ENCODE assay signal across 10 cellular contexts in genomic region chr3:195095035-195095703, GRCh38.
DNase-seq lines count a peak whose midpoint lies in the region; ATAC-seq and TF ChIP-seq lines count a peak whose summit lies in the region.
"Had no signal": no experiment of that assay in that cellular context is flagged by ENCODE, and none has a peak within 500 bp of the region (broad histone marks: within the 10 kb centered on the region; RNA-seq: fewer than 3 reads in every experiment).

No MANE protein-coding gene starts in this region.

- CTCF ChIA-PET in RWPE1 (lab: Yijun Ruan, JAX): no interaction called here
- CTCF ChIA-PET in activated CD4-positive, alpha-beta T cell treated with anti-CD3 and anti-CD28 coated beads for 36 hours (lab: Charles Lee): interaction anchor here (0.7 kb wide), 1 partner anchor 18 kb away, joined by 3 read pairs; no protein-coding TSS in a partner anchor

- H3K9me3 Mint-ChIP-seq in stimulated activated memory B cell treated with anti-CD40 and anti-IgM and Interleukin-4, amounts not matched to agents 10 μg/mL and 1 μg/mL and 100 μg/mL, for 72 hours: no peaks in the 10 kb centered on the region
- no peaks in the 10 kb centered on the region for H3K9me3 Mint-ChIP-seq in activated CD4-positive, alpha-beta T cell treated with anti-CD3 and anti-CD28 coated beads for 36 hours (ENCODE audit: low read depth)

- peak overlapping the region; percentile 93 for H3K27ac Mint-ChIP-seq in stimulated activated memory B cell treated with anti-CD40 and anti-IgM and Interleukin-4, amounts not matched to agents 10 μg/mL and 1 μg/mL and 100 μg/mL, for 72 hours
- H3K27ac Mint-ChIP-seq in activated CD4-positive, alpha-beta T cell treated with anti-CD3 and anti-CD28 coated beads for 36 hours: no peak overlapping the region

- no peak for TF ChIP-seq CTCF in RWPE1 (conservative IDR thresholded peaks at IDR 0.05; ENCODE audit: low read depth)

- POLR2A ChIA-PET in RWPE1 (lab: Yijun Ruan, JAX; ENCODE audit: low non-redundant PET): no interaction called here
- POLR2A ChIA-PET in activated CD4-positive, alpha-beta T cell treated with anti-CD3 and anti-CD28 coated beads for 36 hours (lab: Charles Lee): no interaction called here

- intact Hi-C loops in activated CD4-positive, alpha-beta T cell treated with anti-CD3 and anti-CD28 coated beads for 36 hours (cut with DNase I, micrococcal nuclease): no loop called here

- H3K36me3 Mint-ChIP-seq in stimulated activated memory B cell treated with anti-CD40 and anti-IgM and Interleukin-4, amounts not matched to agents 10 μg/mL and 1 μg/mL and 100 μg/mL, for 72 hours: no peaks in the 10 kb centered on the region
- peaks cover 5% of the 10 kb centered on the region for H3K36me3 Mint-ChIP-seq in activated CD4-positive, alpha-beta T cell treated with anti-CD3 and anti-CD28 coated beads for 36 hours (ENCODE audit: low read depth)

- peak; percentile 61 for ATAC-seq in HG02623 (IDR thresholded peaks at IDR 0.05; ENCODE audit: unreplicated experiment)
- peak; percentile 86 for ATAC-seq in stimulated activated memory B cell treated with anti-CD40 and anti-IgM and Interleukin-4, amounts not matched to agents 10 μg/mL and 1 μg/mL and 100 μg/mL, for 72 hours
- ATAC-seq in activated CD4-positive, alpha-beta T cell treated with anti-CD3 and anti-CD28 coated beads for 36 hours: no peak

- no peaks in the 10 kb centered on the region for H3K27me3 Mint-ChIP-seq in stimulated activated memory B cell treated with anti-CD40 and anti-IgM and Interleukin-4, amounts not matched to agents 10 μg/mL and 1 μg/mL and 100 μg/mL, for 72 hours
- H3K27me3 Mint-ChIP-seq in activated CD4-positive, alpha-beta T cell treated with anti-CD3 and anti-CD28 coated beads for 36 hours: no peaks in the 10 kb centered on the region

- peak overlapping the region; percentile 67 for H3K4me3 Mint-ChIP-seq in stimulated activated memory B cell treated with anti-CD40 and anti-IgM and Interleukin-4, amounts not matched to agents 10 μg/mL and 1 μg/mL and 100 μg/mL, for 72 hours
- no peak overlapping the region for H3K4me3 Mint-ChIP-seq in activated CD4-positive, alpha-beta T cell treated with anti-CD3 and anti-CD28 coated beads for 36 hours

- peaks cover 45% of the 10 kb centered on the region for H3K4me1 Mint-ChIP-seq in stimulated activated memory B cell treated with anti-CD40 and anti-IgM and Interleukin-4, amounts not matched to agents 10 μg/mL and 1 μg/mL and 100 μg/mL, for 72 hours
- no peaks in the 10 kb centered on the region for H3K4me1 Mint-ChIP-seq in activated CD4-positive, alpha-beta T cell treated with anti-CD3 and anti-CD28 coated beads for 36 hours

- peak; percentile 67 to 78 for DNase-seq in NCI-H524 (lab: John Stamatoyannopoulos, UW)
- no peak for DNase-seq in NCI-H524 treated with DMSO at 0.1 percent for 48 hours (lab: John Stamatoyannopoulos, UW)
- DNase-seq in RWPE1 (ENCODE audit: low spot score): no peak
- no peak for DNase-seq in middle frontal gyrus (ENCODE audit: extremely low spot score, low spot score)
- DNase-seq in activated naive CD4-positive, alpha-beta T cell treated with Interleukin-2 at 50 U/mL for 16 hours: no peak
- no peak for DNase-seq in activated CD4-positive, alpha-beta T cell treated with anti-CD3 and anti-CD28 coated beads for 36 hours

- peak overlapping the region; percentile 26 for H3K27ac ChIP-seq in RWPE1
- H3K27ac ChIP-seq: A549, thyroid gland had no signal

Comparison
In these comparisons a context has a peak if more than half of its experiments do, and no peak if none do; other contexts are left out.
1. DNase-seq: peak in NCI-H524 (2 of 2); none in NCI-H524 treated with DMSO at 0.1 percent for 48 hours (single experiment), RWPE1 (single experiment), middle frontal gyrus (single experiment), activated naive CD4-positive, alpha-beta T cell treated with Interleukin-2 at 50 U/mL for 16 hours (single experiment) and activated CD4-positive, alpha-beta T cell treated with anti-CD3 and anti-CD28 coated beads for 36 hours (single experiment).